ENCODE assay signal across 8 cellular contexts in the genomic region with DNA sequence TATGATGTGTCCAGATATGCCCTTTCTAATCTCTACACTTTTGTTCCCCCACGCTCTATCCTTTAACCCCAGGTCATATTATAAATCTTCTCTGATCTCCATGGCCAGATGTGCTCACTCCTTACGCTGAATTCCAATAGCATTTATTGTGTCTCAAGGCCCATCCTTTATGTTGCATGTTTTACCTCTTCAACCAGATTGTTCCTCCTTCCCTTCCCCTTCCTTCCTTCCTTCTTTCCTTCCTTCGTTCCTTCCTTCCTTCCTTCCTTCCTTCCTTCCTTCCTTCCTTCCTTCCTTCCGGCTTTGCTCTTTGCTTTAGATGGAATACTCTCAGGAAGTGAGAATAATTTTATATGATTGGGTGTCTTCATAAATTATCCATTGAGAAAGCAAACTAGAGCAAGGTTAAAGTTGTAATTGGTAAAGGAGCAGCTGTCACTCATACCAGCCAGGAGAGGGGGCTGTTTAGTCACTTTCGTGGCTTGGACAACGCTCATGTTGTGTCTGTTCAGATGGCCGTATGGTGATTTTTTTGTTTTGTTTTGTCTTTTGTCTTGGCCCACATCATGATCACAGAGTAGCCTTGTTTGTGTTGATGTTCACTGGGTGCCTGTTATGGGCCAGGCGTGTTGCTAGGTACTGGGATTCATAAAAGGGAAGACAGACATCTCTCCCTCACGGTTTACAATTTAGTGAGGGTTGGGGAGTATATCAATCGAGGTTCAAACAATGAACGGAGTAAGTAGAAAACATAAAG.
A peak's percentile ranks its signal among the peaks of the same experiment; 100 is the strongest.
DNase-seq lines count a peak whose midpoint lies in the region; ATAC-seq and TF ChIP-seq lines count a peak whose summit lies in the region.

No MANE protein-coding gene starts in this region.

- no peak overlapping the region for H3K4me3 Mint-ChIP-seq in brain

- H3K4me1 ChIP-seq in uterus = no peaks in the 10 kb centered on the region

- TF ChIP-seq CTCF in C4-2B (conservative IDR thresholded peaks at IDR 0.05) (peak; percentile 73), brain (conservative IDR thresholded peaks at IDR 0.05) (peak; percentile 47 to 62), uterus (IDR thresholded peaks at IDR 0.05) (no peak)

- ATAC-seq in GM21423 (IDR thresholded peaks at IDR 0.05; ENCODE audit: unreplicated experiment) = peak; percentile 45
- ATAC-seq in GM18505 (IDR thresholded peaks at IDR 0.05; ENCODE audit: unreplicated experiment) = no peak

- H3K27me3 Mint-ChIP-seq in brain = peaks cover 9% of the 10 kb centered on the region

- H3K9me3 ChIP-seq in uterus = no peaks in the 10 kb centered on the region

- DNase-seq in NCI-H1694 (lab: John Stamatoyannopoulos, UW) = peak; percentile 27
- DNase-seq in left kidney (ENCODE audit: low read depth, low spot score) = peak; percentile 61
- no peak for DNase-seq in uterus
- no peak for DNase-seq in cortex of kidney (lab: John Stamatoyannopoulos, UW)

- H3K4me3 ChIP-seq in uterus = no peak overlapping the region

- H3K27ac ChIP-seq in C4-2B = no peak overlapping the region
- no peak overlapping the region for H3K27ac ChIP-seq in uterus

- H3K9me3 Mint-ChIP-seq in brain = no peaks in the 10 kb centered on the region

- no peaks in the 10 kb centered on the region for H3K36me3 ChIP-seq in uterus

- peak overlapping the region in 1 of 5 experiments; percentile 9 for H3K27ac Mint-ChIP-seq in brain

- H3K36me3 Mint-ChIP-seq in brain = no peaks in the 10 kb centered on the region

- intact Hi-C loops in uterus (cut with DNase I; ENCODE audit: low total_unique reads) = no loop called here

- TF ChIP-seq POLR2A in GM18505 (IDR thresholded peaks at IDR 0.05; ENCODE audit: borderline replicate concordance, extremely low read depth, insufficient read depth, insufficient read length) (no peak), uterus (IDR thresholded peaks at IDR 0.05) (no peak)

- H3K27me3 ChIP-seq in uterus = no peaks in the 10 kb centered on the region

- peaks cover 4% of the 10 kb centered on the region for H3K4me1 Mint-ChIP-seq in brain

Comparison
In these comparisons a context has a peak if more than half of its experiments do, and no peak if none do; other contexts are left out.
1. CTCF ChIP-seq: peak in C4-2B (single experiment) and brain (2 of 2); none in uterus (0 of 4).
2. DNase-seq: peak in NCI-H1694 (single experiment) and left kidney (single experiment); none in uterus (0 of 2) and cortex of kidney (single experiment).